11 cellular contexts compared by ENCODE assay signal in the genomic region with DNA sequence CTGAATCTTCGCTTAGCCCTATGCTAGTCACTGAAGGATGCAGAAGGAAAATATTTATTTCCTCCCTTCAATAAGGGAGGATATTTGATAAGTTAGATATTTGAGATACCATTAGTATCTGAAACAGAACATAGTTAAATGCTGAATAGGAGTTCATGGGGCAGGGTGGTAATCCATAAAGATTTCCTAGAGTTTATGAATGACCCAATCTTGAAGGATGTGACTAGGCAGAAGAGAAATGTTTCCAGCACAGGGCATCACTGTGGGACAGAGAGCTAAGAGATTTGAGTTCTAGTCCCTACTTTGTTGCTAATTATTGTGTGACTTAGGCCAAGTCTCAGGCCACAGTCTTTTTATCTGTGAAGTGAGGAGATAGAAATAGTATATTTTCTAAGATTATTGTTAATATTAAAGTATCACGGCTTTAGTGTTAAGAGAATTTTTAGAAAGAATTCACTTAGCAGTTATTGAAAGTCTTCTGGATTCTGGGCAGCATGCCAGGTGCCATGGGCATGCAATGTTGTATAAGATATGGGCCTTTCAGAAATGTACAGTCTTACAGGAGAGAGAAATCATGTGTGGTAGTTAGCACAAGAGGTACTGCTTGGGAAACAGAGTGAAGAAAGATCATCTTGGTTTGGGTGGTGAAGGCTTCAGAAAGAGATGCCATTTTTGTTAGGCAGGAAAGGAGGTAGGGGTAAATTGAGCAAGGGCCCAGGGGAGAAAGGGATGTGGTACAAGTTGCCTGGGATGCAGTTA. TPM values are rescaled to one million over a fixed set of nuclear protein-coding genes. Genes with fewer than 3 reads are reported as not detected.
DNase-seq lines count a peak whose midpoint lies in the region; ATAC-seq and TF ChIP-seq lines count a peak whose summit lies in the region.
"Had no signal": no experiment of that assay in that cellular context is flagged by ENCODE, and none has a peak within 500 bp of the region (broad histone marks: within the 10 kb centered on the region; RNA-seq: fewer than 3 reads in every experiment).

No MANE protein-coding gene starts in this region.

- ATAC-seq in HG03442 (IDR thresholded peaks at IDR 0.05; ENCODE audit: unreplicated experiment) (no peak), GM18519 (IDR thresholded peaks at IDR 0.05; ENCODE audit: low FRiP score, unreplicated experiment) (no peak)
- ATAC-seq: naive thymus-derived CD4-positive, alpha-beta T cell; T-cell had no signal

- H3K27me3 ChIP-seq in A673 (replicated peaks; ENCODE audit: insufficient read depth, low read depth, low read length, poor library complexity) (no peaks in the 10 kb centered on the region), MG63 (no peaks in the 10 kb centered on the region), colonic mucosa (no peaks in the 10 kb centered on the region)

- TF ChIP-seq CTCF in A673 (conservative IDR thresholded peaks at IDR 0.05; ENCODE audit: low read depth, low read length) = no peak
- no peak for TF ChIP-seq CTCF in colonic mucosa (IDR thresholded peaks at IDR 0.05)

- intact Hi-C loops in A673 (cut with micrococcal nuclease; ENCODE audit: unreplicated experiment) (no loop called here), colonic mucosa (cut with DNase I) (no loop called here)

- CTCF ChIA-PET in A673 (lab: Charles Lee) = no interaction called here

- H3K4me1 ChIP-seq in A673 (ENCODE audit: insufficient read depth, low read length, poor library complexity, severe bottlenecking) (peaks cover 37% of the 10 kb centered on the region), colonic mucosa (no peaks in the 10 kb centered on the region)

- H3K9me3 ChIP-seq in A673 (ENCODE audit: low read depth, low read length, poor library complexity, severe bottlenecking) (no peaks in the 10 kb centered on the region), MG63 (no peaks in the 10 kb centered on the region), colonic mucosa (no peaks in the 10 kb centered on the region)

- POLR2A ChIA-PET in A673 (lab: Charles Lee; ENCODE audit: low non-redundant PET) = no interaction called here

- no peaks in the 10 kb centered on the region for H3K36me3 ChIP-seq in A673 (ENCODE audit: insufficient read depth, low read length, poor library complexity, severe bottlenecking)
- no peaks in the 10 kb centered on the region for H3K36me3 ChIP-seq in MG63
- no peaks in the 10 kb centered on the region for H3K36me3 ChIP-seq in colonic mucosa

- H3K27ac ChIP-seq in A673 (ENCODE audit: low read depth, low read length, poor library complexity, severe bottlenecking) (peak overlapping the region; percentile 72), colonic mucosa (peak overlapping the region; percentile 3)
- H3K27ac ChIP-seq: C4-2B had no signal

- DNase-seq in A673 (ENCODE audit: low spot score) = peak; percentile 49
- DNase-seq in MG63 = peak; percentile 7
- DNase-seq in colonic mucosa = no peak
- peak; percentile 31 for DNase-seq in midbrain (lab: John Stamatoyannopoulos, UW)
- DNase-seq in OCI-M2 (lab: John Stamatoyannopoulos, UW; ENCODE audit: unreplicated experiment) = no peak
- no peak for DNase-seq in stimulated activated CD4-positive, alpha-beta T cell treated with anti-CD3 and anti-CD28 coated beads, Interleukin-12 subunit alpha, Interleukin-12 subunit beta, amount 100 ng/mL, for 4 hours
- DNase-seq: naive thymus-derived CD4-positive, alpha-beta T cell; T-cell had no signal

- no peak overlapping the region for H3K4me3 ChIP-seq in A673 (ENCODE audit: low read depth, low read length, poor library complexity, severe bottlenecking)
- H3K4me3 ChIP-seq in MG63 = no peak overlapping the region
- no peak overlapping the region for H3K4me3 ChIP-seq in colonic mucosa

- BruUV-seq in A673 (replicated peaks; lab: Mats Ljungman, UMichigan) = no TSS peak

- peak overlapping the region in 1 of 2 donors; percentile 34 for H3K9ac ChIP-seq in colonic mucosa (ENCODE audit: low read depth in 2 of 2, low read length in 2 of 2)

RNA-seq across cellular contexts. Expression of a gene that starts 24.0 kb away (rescaled TPM):
- total RNA-seq in A673 (2021) (18.9 and 21.1 TPM in 2 replicates), colonic mucosa (10 to 100 TPM; 13.1 to 21.2 TPM)
- 20.0 and 22.8 TPM in 2 replicates for total RNA-seq in MG63 (2014; rRNA removed; shearing (Covaris generic); ENCODE audit: low replicate concordance)

Comparison
In these comparisons a context has a peak if more than half of its experiments do, and no peak if none do; other contexts are left out.
1. DNase-seq: peak in A673 (single experiment), MG63 (single experiment) and midbrain (single experiment); none in colonic mucosa (single experiment), OCI-M2 (single experiment) and stimulated activated CD4-positive, alpha-beta T cell treated with anti-CD3 and anti-CD28 coated beads, Interleukin-12 subunit alpha, Interleukin-12 subunit beta, amount 100 ng/mL, for 4 hours (single experiment).